Comparison of ENCODE assay signal across 19 cellular contexts in the genomic region with DNA sequence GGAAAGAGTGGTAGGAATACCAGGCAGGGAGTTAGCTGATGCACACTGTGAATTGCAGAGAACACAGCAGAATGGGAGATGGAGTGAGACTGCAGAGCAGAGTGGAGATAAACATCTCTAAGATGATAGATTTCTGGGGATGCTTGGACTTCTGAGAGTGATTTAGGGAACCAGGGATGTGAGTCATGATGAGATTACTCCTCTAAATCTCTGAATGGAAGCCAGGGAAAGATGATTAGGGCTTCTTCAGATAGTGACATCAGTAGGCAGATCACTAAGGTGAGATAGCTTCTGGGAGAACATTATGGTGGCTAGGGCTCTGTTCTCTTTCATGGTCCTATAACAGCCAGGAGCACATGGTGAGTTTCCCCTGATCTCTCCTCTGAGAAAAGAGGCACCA.
"Had no signal": no experiment of that assay in that cellular context is flagged by ENCODE, and none has a peak within 500 bp of the region (broad histone marks: within the 10 kb centered on the region; RNA-seq: fewer than 3 reads in every experiment).

No MANE protein-coding gene starts in this region.

- H3K27ac ChIP-seq: cardiac muscle cell, dorsolateral prefrontal cortex, transverse colon had no signal

- H3K4me1 Mint-ChIP-seq: activated naive CD8-positive, alpha-beta T cell treated with anti-CD3 and anti-CD28 coated beads, Interleukin-2, amount 50 U/mL, for 24 hours; activated T-helper 17 cell treated with anti-CD3 and anti-CD28 coated beads, Interleukin-2, amount 50 U/mL, for 72 hours; endodermal cell had no signal

- H3K27me3 ChIP-seq: cardiac muscle cell, dorsolateral prefrontal cortex, transverse colon had no signal

- H3K4me1 ChIP-seq: transverse colon had no signal

- H3K4me3 ChIP-seq: cardiac muscle cell, dorsolateral prefrontal cortex, transverse colon had no signal

- ATAC-seq: activated naive CD8-positive, alpha-beta T cell treated with anti-CD3 and anti-CD28 coated beads, Interleukin-2, amount 50 U/mL, for 24 hours; activated T-helper 17 cell treated with anti-CD3 and anti-CD28 coated beads, Interleukin-2, amount 50 U/mL, for 72 hours; left ventricle myocardium superior had no signal

- DNase-seq: activated CD4-positive, alpha-beta T cell treated with anti-CD3 and anti-CD28 coated beads for 1 hour; activated CD4-positive, alpha-beta T cell treated with anti-CD3 and anti-CD28 coated beads, Interleukin-2, amount 50 U/mL, for 4 hours; activated naive CD4-positive, alpha-beta T cell treated with Interleukin-2 at 50 U/mL for 16 hours; activated naive CD8-positive, alpha-beta T cell treated with anti-CD3 and anti-CD28 coated beads, Interleukin-2, amount 50 U/mL, for 24 hours; aorta; dorsolateral prefrontal cortex; endodermal cell; erythroblast; hypothalamus; left ventricle myocardium superior; nephron progenitor cell; occipital lobe; stimulated activated CD4-positive, alpha-beta T cell treated with anti-CD3 and anti-CD28 coated beads, Interleukin-15, amount 100 ng/mL, for 24 hours; stimulated activated CD4-positive, alpha-beta T cell treated with anti-CD3 and anti-CD28 coated beads, Interleukin-4, amount 100 ng/mL, for 1 hour; stimulated activated naive CD4-positive, alpha-beta T cell; substantia nigra; transverse colon had no signal

- H3K36me3 ChIP-seq: cardiac muscle cell, transverse colon had no signal

- H3K4me3 Mint-ChIP-seq: activated naive CD8-positive, alpha-beta T cell treated with anti-CD3 and anti-CD28 coated beads, Interleukin-2, amount 50 U/mL, for 24 hours; activated T-helper 17 cell treated with anti-CD3 and anti-CD28 coated beads, Interleukin-2, amount 50 U/mL, for 72 hours; endodermal cell; nephron progenitor cell had no signal

- H3K27ac Mint-ChIP-seq: activated naive CD8-positive, alpha-beta T cell treated with anti-CD3 and anti-CD28 coated beads, Interleukin-2, amount 50 U/mL, for 24 hours; activated T-helper 17 cell treated with anti-CD3 and anti-CD28 coated beads, Interleukin-2, amount 50 U/mL, for 72 hours; endodermal cell; nephron progenitor cell had no signal

- H3K9me3 ChIP-seq: transverse colon had no signal

- H3K9me3 Mint-ChIP-seq: activated naive CD8-positive, alpha-beta T cell treated with anti-CD3 and anti-CD28 coated beads, Interleukin-2, amount 50 U/mL, for 24 hours; endodermal cell; nephron progenitor cell had no signal

- H3K27me3 Mint-ChIP-seq: activated naive CD8-positive, alpha-beta T cell treated with anti-CD3 and anti-CD28 coated beads, Interleukin-2, amount 50 U/mL, for 24 hours; activated T-helper 17 cell treated with anti-CD3 and anti-CD28 coated beads, Interleukin-2, amount 50 U/mL, for 72 hours had no signal
